In genomic region chr3:188948658-188949400, GRCh38 we compare ENCODE assay signal across 8 cellular contexts.
DNase-seq lines count a peak whose midpoint lies in the region; ATAC-seq and TF ChIP-seq lines count a peak whose summit lies in the region.

No MANE protein-coding gene starts in this region.

- H3K27me3 Mint-ChIP-seq in GM23338 (ENCODE audit: insufficient read depth, low read depth, poor library complexity) = peaks cover 5% of the 10 kb centered on the region

- in situ Hi-C loops in Panc1 (cut with HindIII; ENCODE audit: low pct_unique_long_range_greater_than_20kb, low sequenced_read_pairs) = no loop called here

- H3F3A ChIP-seq in GM23338 (replicated peaks; ENCODE audit: low read depth) = no peaks in the 10 kb centered on the region

- H3K4me3 Mint-ChIP-seq in GM23338 = peak overlapping the region; percentile 81

- H3K27ac ChIP-seq in GM23338 (ENCODE audit: low read depth) = peak overlapping the region; percentile 98; the same call in 1 of the 2 replicates
- H3K27ac ChIP-seq in Panc1 (ENCODE audit: low read length) = peak overlapping the region; percentile 89
- H3K27ac ChIP-seq in esophagus squamous epithelium = peak overlapping the region; percentile 90 to 98 (median 96)

- H3K79me2 ChIP-seq in GM23338 (replicated peaks; ENCODE audit: insufficient read depth) = no peaks in the 10 kb centered on the region

- H3K36me3 Mint-ChIP-seq in GM23338 (ENCODE audit: low read depth) = peaks cover 2% of the 10 kb centered on the region; the same call in 1 of the 3 replicates

- H3K27me3 ChIP-seq in GM23338 (ENCODE audit: insufficient read depth) (no peaks in the 10 kb centered on the region), Panc1 (ENCODE audit: control insufficient read depth, insufficient read depth, low read length) (no peaks in the 10 kb centered on the region), esophagus squamous epithelium (no peaks in the 10 kb centered on the region), neuron (ENCODE audit: insufficient read depth, low read length) (no peaks in the 10 kb centered on the region)

- no peaks in the 10 kb centered on the region; the same call in 1 of the 2 replicates for H3K9me2 ChIP-seq in GM23338 (ENCODE audit: insufficient read depth)

- H3K4me2 ChIP-seq in GM23338 = peak overlapping the region; percentile 77

- H3K4me1 Mint-ChIP-seq in GM23338 = peaks cover 19% of the 10 kb centered on the region

- WGBS in esophagus squamous epithelium, 2 donors = 29 to 40% methylated on average over 5 to 6 of the region's 6 CpGs

- no peaks in the 10 kb centered on the region for H3K9me3 Mint-ChIP-seq in GM23338

- H2AFZ ChIP-seq in GM23338 (peak overlapping the region; percentile 78), neuron (ENCODE audit: low read depth, low read length) (peak overlapping the region; percentile 68)

- no TSS peak for BruUV-seq in Panc1 (replicated peaks; lab: Mats Ljungman, UMichigan)

- H3K4me1 ChIP-seq in GM23338 (ENCODE audit: insufficient read depth) = peaks cover 14% of the 10 kb centered on the region
- peaks cover 39% of the 10 kb centered on the region for H3K4me1 ChIP-seq in Panc1 (ENCODE audit: control insufficient read depth, insufficient read depth, low read length)
- peaks cover 48 to 83% (median 68%) of the 10 kb centered on the region in 3 donors for H3K4me1 ChIP-seq in esophagus squamous epithelium
- H3K4me1 ChIP-seq in neuron (ENCODE audit: insufficient read depth, low read length) = peaks cover 8% of the 10 kb centered on the region

- CTCF ChIA-PET in Panc1 (lab: Charles Lee) = no interaction called here

- peak overlapping the region; percentile 72 for H3K4me3 ChIP-seq in GM23338
- H3K4me3 ChIP-seq in Panc1 (ENCODE audit: low read depth in 2 of 2, low read length in 2 of 2) = peak overlapping the region; percentile 49 to 60; a peak in 3 of 4 replicates
- H3K4me3 ChIP-seq in esophagus squamous epithelium = peak overlapping the region in 3 of 4 donors; percentile 45 to 65 (median 47)
- peak overlapping the region; percentile 44 for H3K4me3 ChIP-seq in neuron (ENCODE audit: low read length)

- H3K36me3 ChIP-seq in GM23338 (ENCODE audit: insufficient read depth) = no peaks in the 10 kb centered on the region
- no peaks in the 10 kb centered on the region for H3K36me3 ChIP-seq in Panc1 (ENCODE audit: control insufficient read depth, insufficient read depth, low read length)
- no peaks in the 10 kb centered on the region for H3K36me3 ChIP-seq in esophagus squamous epithelium
- no peaks in the 10 kb centered on the region for H3K36me3 ChIP-seq in neuron (ENCODE audit: insufficient read depth, low read length)

- POLR2A ChIA-PET in Panc1 (lab: Charles Lee) = interaction anchor here (0.6 to 1.2 kb wide), 3 partner anchors 55 to 1206 kb away, joined by 3 to 9 read pairs (median 4); no protein-coding TSS in a partner anchor

- TF ChIP-seq POLR2A in esophagus squamous epithelium (IDR thresholded peaks at IDR 0.05) = no peak

- DNase-seq in GM23338 (ENCODE audit: low spot score) (no peak), Panc1 (ENCODE audit: low read depth, low spot score) (peak; percentile 62), esophagus squamous epithelium (lab: John Stamatoyannopoulos, UW) (no peak)
- DNase-seq in stimulated activated CD4-positive, alpha-beta T cell treated with anti-CD3 and anti-CD28 coated beads, Interleukin-2, amount 100 ng/mL, for 24 hours = no peak

- intact Hi-C loops in Panc1 (cut with micrococcal nuclease; ENCODE audit: unreplicated experiment) (no loop called here), esophagus squamous epithelium (cut with DNase I) (no loop called here)

- H3K27ac Mint-ChIP-seq in GM23338 = peak overlapping the region; percentile 60

- no peaks in the 10 kb centered on the region for H4K20me1 ChIP-seq in GM23338 (replicated peaks; ENCODE audit: insufficient read depth)

- ATAC-seq in GM23338 (peak; percentile 2; the same call in 1 of the 3 replicates), Panc1 (peak; percentile 44), HG02678 (IDR thresholded peaks at IDR 0.05; ENCODE audit: unreplicated experiment) (no peak), HG02588 (IDR thresholded peaks at IDR 0.05; ENCODE audit: unreplicated experiment) (no peak), GM18867 (IDR thresholded peaks at IDR 0.05; ENCODE audit: unreplicated experiment) (no peak)

- no peak for TF ChIP-seq CTCF in GM23338 (conservative IDR thresholded peaks at IDR 0.05; ENCODE audit: low read depth in 2 of 2)
- TF ChIP-seq CTCF in Panc1 (IDR thresholded peaks at IDR 0.05) = no peak
- no peak for TF ChIP-seq CTCF in esophagus squamous epithelium (IDR thresholded peaks at IDR 0.05)

- H3K9me3 ChIP-seq in Panc1 (ENCODE audit: control insufficient read depth, insufficient read depth, low read depth, low read length) (no peaks in the 10 kb centered on the region), esophagus squamous epithelium (no peaks in the 10 kb centered on the region), neuron (ENCODE audit: low read length) (no peaks in the 10 kb centered on the region)

TF ChIP-seq in GM23338, 12 proteins besides CTCF, POLR2A, EP300 and RAD21 (continues in another document):
- TF ChIP-seq, protein P1, sequence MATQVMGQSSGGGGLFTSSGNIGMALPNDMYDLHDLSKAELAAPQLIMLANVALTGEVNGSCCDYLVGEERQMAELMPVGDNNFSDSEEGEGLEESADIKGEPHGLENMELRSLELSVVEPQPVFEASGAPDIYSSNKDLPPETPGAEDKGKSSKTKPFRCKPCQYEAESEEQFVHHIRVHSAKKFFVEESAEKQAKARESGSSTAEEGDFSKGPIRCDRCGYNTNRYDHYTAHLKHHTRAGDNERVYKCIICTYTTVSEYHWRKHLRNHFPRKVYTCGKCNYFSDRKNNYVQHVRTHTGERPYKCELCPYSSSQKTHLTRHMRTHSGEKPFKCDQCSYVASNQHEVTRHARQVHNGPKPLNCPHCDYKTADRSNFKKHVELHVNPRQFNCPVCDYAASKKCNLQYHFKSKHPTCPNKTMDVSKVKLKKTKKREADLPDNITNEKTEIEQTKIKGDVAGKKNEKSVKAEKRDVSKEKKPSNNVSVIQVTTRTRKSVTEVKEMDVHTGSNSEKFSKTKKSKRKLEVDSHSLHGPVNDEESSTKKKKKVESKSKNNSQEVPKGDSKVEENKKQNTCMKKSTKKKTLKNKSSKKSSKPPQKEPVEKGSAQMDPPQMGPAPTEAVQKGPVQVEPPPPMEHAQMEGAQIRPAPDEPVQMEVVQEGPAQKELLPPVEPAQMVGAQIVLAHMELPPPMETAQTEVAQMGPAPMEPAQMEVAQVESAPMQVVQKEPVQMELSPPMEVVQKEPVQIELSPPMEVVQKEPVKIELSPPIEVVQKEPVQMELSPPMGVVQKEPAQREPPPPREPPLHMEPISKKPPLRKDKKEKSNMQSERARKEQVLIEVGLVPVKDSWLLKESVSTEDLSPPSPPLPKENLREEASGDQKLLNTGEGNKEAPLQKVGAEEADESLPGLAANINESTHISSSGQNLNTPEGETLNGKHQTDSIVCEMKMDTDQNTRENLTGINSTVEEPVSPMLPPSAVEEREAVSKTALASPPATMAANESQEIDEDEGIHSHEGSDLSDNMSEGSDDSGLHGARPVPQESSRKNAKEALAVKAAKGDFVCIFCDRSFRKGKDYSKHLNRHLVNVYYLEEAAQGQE (IDR thresholded peaks at IDR 0.05; ENCODE audit: unreplicated experiment) = no peak
- TF ChIP-seq POLR2AphosphoS5 (IDR thresholded peaks at IDR 0.05; ENCODE audit: low read depth) (no peak), ZNF331 (CRISPR knock-in tag; IDR thresholded peaks at IDR 0.05; ENCODE audit: low read depth) (no peak)

Comparison
In these comparisons a context has a peak if more than half of its experiments do, and no peak if none do; other contexts are left out.
1. ATAC-seq: peak in GM23338 (single experiment) and Panc1 (single experiment); none in HG02678 (single experiment), HG02588 (single experiment) and GM18867 (single experiment).
2. Peak in every context shown above with its lines, with median percentiles within 50 percentile points of each other: H3K27ac ChIP-seq and H3K4me3 ChIP-seq.